Comparison of ENCODE assay signal across 10 cellular contexts in the genomic region with DNA sequence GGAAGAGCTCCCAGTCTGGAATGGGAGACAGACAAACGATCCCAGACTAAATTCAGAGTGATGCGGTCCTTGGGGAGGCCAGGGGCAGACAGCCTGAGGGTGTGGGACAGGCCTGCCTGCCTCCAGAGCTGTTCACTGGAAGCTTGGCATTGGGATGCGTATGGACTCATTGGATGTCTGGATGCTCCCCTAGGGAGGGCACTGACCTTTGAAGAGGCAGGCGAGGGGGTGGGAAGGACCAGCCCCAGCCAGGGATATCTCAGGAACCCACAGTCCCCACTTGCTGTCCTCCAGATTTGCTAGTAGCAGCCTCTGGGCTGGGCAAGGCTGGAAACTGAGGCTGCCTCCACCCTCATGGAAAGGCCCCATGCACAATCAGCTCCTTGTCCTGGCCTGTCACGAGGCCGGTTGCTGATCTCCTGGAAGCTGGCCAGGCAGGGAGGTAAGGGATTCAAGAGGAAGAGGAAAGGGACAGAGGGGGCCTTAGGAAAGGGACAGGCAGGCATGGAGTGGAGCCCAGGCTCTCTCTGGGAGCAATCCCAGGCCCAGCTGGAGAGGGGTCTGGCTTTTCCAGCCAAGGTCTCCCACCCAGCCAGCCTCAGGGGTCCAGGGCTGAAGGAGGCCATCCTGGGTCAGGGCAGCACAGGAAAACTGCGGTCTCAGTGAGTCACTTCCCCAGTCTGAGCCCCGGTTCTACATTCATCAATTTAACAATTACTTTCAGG.
DNase-seq lines count a peak whose midpoint lies in the region; TF ChIP-seq lines count a peak whose summit lies in the region.
"Had no signal": no experiment of that assay in that cellular context is flagged by ENCODE, and none has a peak within 500 bp of the region (broad histone marks: within the 10 kb centered on the region; RNA-seq: fewer than 3 reads in every experiment).

No MANE protein-coding gene starts in this region.

- H3K4me3 ChIP-seq in skeletal muscle tissue (ENCODE audit: low read length in 3 of 3) = peak overlapping the region; percentile 74 to 92 (median 86)

- no peaks in the 10 kb centered on the region for H3K27me3 ChIP-seq in skeletal muscle tissue (ENCODE audit: control insufficient read depth in 3 of 3, insufficient read depth in 3 of 3, low read length in 3 of 3)

- peaks cover 59 to 88% (median 78%) of the 10 kb centered on the region in 3 donors for H3K4me1 ChIP-seq in skeletal muscle tissue (ENCODE audit: control insufficient read depth in 3 of 3, insufficient read depth in 3 of 3, low read length in 3 of 3)

- no peaks in the 10 kb centered on the region for H3K9me3 ChIP-seq in skeletal muscle tissue (ENCODE audit: control insufficient read depth in 3 of 3, low read length in 3 of 3)

- peak overlapping the region; percentile 94 to 100 (median 99) for H3K9ac ChIP-seq in skeletal muscle tissue (ENCODE audit: low read depth in 1 of 3, low read length in 3 of 3)

- POLR2A ChIA-PET in activated CD4-positive, alpha-beta memory T cell treated with anti-CD3 and anti-CD28 coated beads, Interleukin-2, amount 10 ng/mL, durations not matched to agents 7 days and 5 days (lab: Charles Lee) = no interaction called here

- H3K9me3 Mint-ChIP-seq in brain = no peaks in the 10 kb centered on the region
- H3K9me3 Mint-ChIP-seq in activated CD4-positive, alpha-beta memory T cell treated with anti-CD3 and anti-CD28 coated beads, Interleukin-2, amount 10 ng/mL, durations not matched to agents 7 days and 5 days = no peaks in the 10 kb centered on the region
- H3K9me3 Mint-ChIP-seq: CD4-positive, alpha-beta T cell had no signal

- peaks cover 6% of the 10 kb centered on the region for H3K27me3 Mint-ChIP-seq in brain
- no peaks in the 10 kb centered on the region for H3K27me3 Mint-ChIP-seq in activated CD4-positive, alpha-beta memory T cell treated with anti-CD3 and anti-CD28 coated beads, Interleukin-2, amount 10 ng/mL, durations not matched to agents 7 days and 5 days

- CTCF ChIA-PET in activated CD4-positive, alpha-beta memory T cell treated with anti-CD3 and anti-CD28 coated beads, Interleukin-2, amount 10 ng/mL, durations not matched to agents 7 days and 5 days (lab: Charles Lee) = interaction anchor here (1.9 kb wide), 1 partner anchor 23 kb away, joined by 4 read pairs; no protein-coding TSS in a partner anchor

- peaks cover 45% of the 10 kb centered on the region for H3K4me1 Mint-ChIP-seq in brain
- H3K4me1 Mint-ChIP-seq in activated CD4-positive, alpha-beta memory T cell treated with anti-CD3 and anti-CD28 coated beads, Interleukin-2, amount 10 ng/mL, durations not matched to agents 7 days and 5 days = no peaks in the 10 kb centered on the region

- peak overlapping the region; percentile 98 for H3K27ac ChIP-seq in skeletal muscle tissue (ENCODE audit: low read depth, low read length)

- peak overlapping the region; percentile 92 to 98 (median 97) for H3K27ac Mint-ChIP-seq in brain
- H3K27ac Mint-ChIP-seq in activated CD4-positive, alpha-beta memory T cell treated with anti-CD3 and anti-CD28 coated beads, Interleukin-2, amount 10 ng/mL, durations not matched to agents 7 days and 5 days = no peak overlapping the region
- H3K27ac Mint-ChIP-seq: CD4-positive, alpha-beta T cell had no signal

- peak; percentile 46 for DNase-seq in EL
- peak; percentile 43 for DNase-seq in kidney tubule cell (ENCODE audit: low spot score)
- no peak for DNase-seq in activated CD4-positive, alpha-beta memory T cell treated with anti-CD3 and anti-CD28 coated beads, Interleukin-2, amount 10 ng/mL, durations not matched to agents 7 days and 5 days
- DNase-seq in kidney glomerular epithelial cell (lab: John Stamatoyannopoulos, UW) = no peak
- no peak for DNase-seq in CD1c-positive myeloid dendritic cell (ENCODE audit: extremely low spot score)
- no peak for DNase-seq in NCI-H1105 treated with DMSO at 0.1 percent for 48 hours (lab: John Stamatoyannopoulos, UW)
- DNase-seq: CD4-positive, alpha-beta T cell; T-helper 2 cell had no signal

- H3K36me3 Mint-ChIP-seq in brain = no peaks in the 10 kb centered on the region
- no peaks in the 10 kb centered on the region for H3K36me3 Mint-ChIP-seq in activated CD4-positive, alpha-beta memory T cell treated with anti-CD3 and anti-CD28 coated beads, Interleukin-2, amount 10 ng/mL, durations not matched to agents 7 days and 5 days (ENCODE audit: low read depth)

- peaks cover 0 to 5% (median 4%) of the 10 kb centered on the region in 3 donors for H3K36me3 ChIP-seq in skeletal muscle tissue (ENCODE audit: control insufficient read depth in 3 of 3, insufficient read depth in 3 of 3, low read length in 3 of 3)

- peak overlapping the region; percentile 32 to 90 (median 60) for H3K4me3 Mint-ChIP-seq in brain
- H3K4me3 Mint-ChIP-seq in activated CD4-positive, alpha-beta memory T cell treated with anti-CD3 and anti-CD28 coated beads, Interleukin-2, amount 10 ng/mL, durations not matched to agents 7 days and 5 days = no peak overlapping the region
- H3K4me3 Mint-ChIP-seq: CD4-positive, alpha-beta T cell had no signal

- no peak for TF ChIP-seq CTCF in brain (conservative IDR thresholded peaks at IDR 0.05)

Comparison
In these comparisons a context has a peak if more than half of its experiments do, and no peak if none do; other contexts are left out.
1. DNase-seq: peak in EL (single experiment) and kidney tubule cell (single experiment); none in activated CD4-positive, alpha-beta memory T cell treated with anti-CD3 and anti-CD28 coated beads, Interleukin-2, amount 10 ng/mL, durations not matched to agents 7 days and 5 days (single experiment), kidney glomerular epithelial cell (single experiment), CD1c-positive myeloid dendritic cell (single experiment) and NCI-H1105 treated with DMSO at 0.1 percent for 48 hours (single experiment).